ENCODE assay signal across 16 cellular contexts in the genomic region with DNA sequence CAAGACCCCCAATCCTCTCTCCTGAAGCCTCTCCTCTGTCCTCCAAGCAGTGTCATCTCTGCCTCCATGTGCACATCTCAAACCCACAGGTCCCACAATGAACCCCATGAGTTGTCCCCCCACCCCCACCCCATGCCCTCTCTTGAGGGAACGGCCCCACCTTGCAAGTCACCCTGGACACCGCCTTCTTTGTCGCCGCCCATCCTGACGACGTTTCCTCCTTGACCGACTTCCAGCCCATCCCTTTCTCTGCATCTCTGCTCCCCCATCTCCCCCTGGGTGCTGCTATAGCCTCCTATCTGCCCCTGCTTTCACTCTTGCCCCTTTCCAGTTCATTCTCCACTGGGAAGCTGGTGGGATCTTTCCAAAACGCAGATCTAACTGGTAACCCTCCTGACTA. TPM values are rescaled to one million over a fixed set of nuclear protein-coding genes. Genes with fewer than 3 reads are reported as not detected.
A peak's percentile ranks its signal among the peaks of the same experiment; 100 is the strongest.
DNase-seq lines count a peak whose midpoint lies in the region; ATAC-seq, FAIRE-seq and TF ChIP-seq lines count a peak whose summit lies in the region.
"Had no signal": no experiment of that assay in that cellular context is flagged by ENCODE, and none has a peak within 500 bp of the region (broad histone marks: within the 10 kb centered on the region; RNA-seq: fewer than 3 reads in every experiment).

No MANE protein-coding gene starts in this region.

- no peaks in the 10 kb centered on the region for H3K9me3 Mint-ChIP-seq in Caco-2 (ENCODE audit: unreplicated experiment)
- no peaks in the 10 kb centered on the region for H3K9me3 Mint-ChIP-seq in neural crest cell

- H3K9me3 ChIP-seq in Caco-2 (no peaks in the 10 kb centered on the region), H1 (ENCODE audit: insufficient read depth in 2 of 2, low read depth in 1 of 2, low read length in 1 of 2) (no peaks in the 10 kb centered on the region)
- H3K9me3 ChIP-seq: A549 had no signal

- H3K36me3 ChIP-seq in Caco-2 (ENCODE audit: control insufficient read depth, insufficient read depth, low read length) (peaks cover 5% of the 10 kb centered on the region), H1 (ENCODE audit: control insufficient read depth in 2 of 4, insufficient read depth in 4 of 4, low read length in 3 of 4) (no peaks in the 10 kb centered on the region)

- H3K4me1 ChIP-seq in Caco-2 (peaks cover 52% of the 10 kb centered on the region), H1 (replicated peaks in 1 of 4; ENCODE audit: control insufficient read depth in 3 of 4, insufficient read depth in 4 of 4, low read length in 3 of 4) (peaks cover 6 to 21% (median 16%) of the 10 kb centered on the region in 4 experiments)

- H2BK5ac ChIP-seq in H1 (ENCODE audit: low read depth, low read length): no peak overlapping the region

- no peak overlapping the region for H3K4me3 Mint-ChIP-seq in Caco-2 (ENCODE audit: unreplicated experiment)
- peak overlapping the region; percentile 76 for H3K4me3 Mint-ChIP-seq in neural crest cell

- POLR2A ChIA-PET in Caco-2 (lab: Charles Lee) (no interaction called here), H1 (lab: Charles Lee; ENCODE audit: partially characterized antibody) (no interaction called here)

- CTCF ChIA-PET in Caco-2 (lab: Charles Lee) (interaction anchor here (0.6 to 1.7 kb wide), 3 partner anchors 81 to 224 kb away, joined by 4 to 7 read pairs (median 5); no protein-coding TSS in a partner anchor), H1 (lab: Charles Lee; ENCODE audit: partially characterized antibody) (interaction anchor here (0.6 to 1.5 kb wide), 12 partner anchors 17 to 181 kb away, joined by 3 to 4 read pairs (median 3); no protein-coding TSS in a partner anchor)

- H3K4me1 Mint-ChIP-seq in Caco-2 (ENCODE audit: low read depth, unreplicated experiment) (peaks cover 53% of the 10 kb centered on the region), neural crest cell (peaks cover 25% of the 10 kb centered on the region)

- DNase-seq in Caco-2 (no peak), H1 (ENCODE audit: low read depth in 1 of 2, low spot score in 2 of 2) (no peak), neural crest cell (ENCODE audit: low read depth, low spot score) (no peak), activated gamma-delta T cell treated with Interleukin-2 at 50 U/mL for 16 hours (no peak), OCI-M2 (lab: John Stamatoyannopoulos, UW; ENCODE audit: unreplicated experiment) (no peak)
- DNase-seq: Calu3, DMS 273 treated with DMSO at 0.1 percent for 48 hours, GOT3, HCEC 1CT, KBM-7 had no signal

- no peak overlapping the region for H2BK120ac ChIP-seq in H1 (replicated peaks; ENCODE audit: low read depth, low read length)

- intact Hi-C loops in Caco-2 (cut with micrococcal nuclease; ENCODE audit: unreplicated experiment): loop anchor here (10.0 kb wide), 1 partner anchor 239 kb away; no protein-coding TSS in a partner anchor

- no peak overlapping the region for H3K56ac ChIP-seq in H1 (replicated peaks; ENCODE audit: insufficient read length, low read depth, low read length)

- TF ChIP-seq RAD21 in H1 (IDR thresholded peaks at IDR 0.05 in 1 of 2, conservative IDR thresholded peaks at IDR 0.05 in 1 of 2; ENCODE audit: low read depth in 2 of 2, low read length in 2 of 2): no peak

- no peak for FAIRE-seq in H1 (lab: Jason Lieb, UNC)
- FAIRE-seq: A549 had no signal

- no peak overlapping the region for H3K27ac ChIP-seq in H1 (ENCODE audit: low read depth, low read length)

- H3K4me2 ChIP-seq in H1 (ENCODE audit: insufficient read depth in 1 of 2, low read depth in 2 of 2, low read length in 2 of 2): no peak overlapping the region
- H3K4me2 ChIP-seq: A549 had no signal

- TF ChIP-seq EP300 in H1 (IDR thresholded peaks at IDR 0.05; ENCODE audit: borderline replicate concordance in 1 of 2, low read depth in 2 of 2, low read length in 2 of 2): no peak

- 0 out of 2 replicates have a peak overlapping the region, but pooled peaks have one; percentile 39 for H2BK12ac ChIP-seq in H1 (ENCODE audit: low read depth, low read length)

- H3K79me2 ChIP-seq in H1 (ENCODE audit: control insufficient read depth in 1 of 2, insufficient read depth in 2 of 2, low read length in 2 of 2): no peaks in the 10 kb centered on the region

- 77% methylated on average over 6 of the region's 8 CpGs; no CpG with 5 or more reads in 1 of the 2 experiments for WGBS in H1 (ENCODE audit: extremely low coverage in 1 of 2, insufficient coverage in 1 of 2, insufficient read length in 1 of 2, insufficient replicate concordance in 2 of 2, low coverage in 1 of 2, low lambda C conversion rate in 2 of 2, missing lambda C conversion rate in 1 of 2), 2 experiments

- H3K4me3 ChIP-seq in Caco-2 (ENCODE audit: low read depth, low read length) (no peak overlapping the region), H1 (ENCODE audit: extremely low read depth in 1 of 4, insufficient read depth in 2 of 4, low read depth in 3 of 4, low read length in 4 of 4) (no peak overlapping the region)
- H3K4me3 ChIP-seq: A549 had no signal

- H3K27ac Mint-ChIP-seq in Caco-2 (ENCODE audit: unreplicated experiment): peak overlapping the region; percentile 39
- H3K27ac Mint-ChIP-seq in neural crest cell (ENCODE audit: unreplicated experiment): no peak overlapping the region

- H3K14ac ChIP-seq in H1 (ENCODE audit: insufficient read length): no peak overlapping the region

- no peaks in the 10 kb centered on the region for H4K20me1 ChIP-seq in H1 (replicated peaks in 1 of 2; ENCODE audit: control insufficient read depth in 1 of 2, insufficient read depth in 2 of 2, low read length in 2 of 2)

- peaks cover 29% of the 10 kb centered on the region for H3K36me3 Mint-ChIP-seq in Caco-2 (ENCODE audit: insufficient read depth, unreplicated experiment)
- no peaks in the 10 kb centered on the region for H3K36me3 Mint-ChIP-seq in neural crest cell (ENCODE audit: low read depth)

- no TSS peak for BruUV-seq in Caco-2 (replicated peaks; lab: Mats Ljungman, UMichigan)

- no peak overlapping the region for H4K5ac ChIP-seq in H1 (ENCODE audit: insufficient read length, low read depth, low read length)

- H4K91ac ChIP-seq in H1 (replicated peaks; ENCODE audit: insufficient read length, low read length): peak overlapping the region; percentile 31

- H2AK5ac ChIP-seq in H1 (ENCODE audit: low read depth, low read length): no peak overlapping the region

- no peaks in the 10 kb centered on the region for H3K79me1 ChIP-seq in H1 (ENCODE audit: low read depth, low read length)

- H3K27me3 ChIP-seq in Caco-2 (replicated peaks; ENCODE audit: control insufficient read depth, insufficient read depth, low read length) (no peaks in the 10 kb centered on the region), H1 (replicated peaks in 1 of 4; ENCODE audit: control insufficient read depth in 3 of 4, extremely low read depth in 1 of 4, insufficient read depth in 3 of 4, low read length in 3 of 4) (peaks cover 0 to 6% (median 5%) of the 10 kb centered on the region in 4 experiments; a peak in 4 of 7 replicates)

- no peak overlapping the region for H4K8ac ChIP-seq in H1 (ENCODE audit: extremely low read depth, insufficient read depth, low read length)

- H3K27me3 Mint-ChIP-seq in Caco-2 (ENCODE audit: insufficient read depth, unreplicated experiment): no peaks in the 10 kb centered on the region
- peaks cover 9% of the 10 kb centered on the region for H3K27me3 Mint-ChIP-seq in neural crest cell (ENCODE audit: low read depth)

- no peak overlapping the region for H3K18ac ChIP-seq in H1 (ENCODE audit: extremely low read depth, low read length)

- H2BK15ac ChIP-seq in H1 (ENCODE audit: low read length): 0 out of 2 replicates have a peak overlapping the region, but pooled peaks have one; percentile 81

- H2AFZ ChIP-seq in H1 (ENCODE audit: low read length): no peak overlapping the region

- ATAC-seq in GM19452 (IDR thresholded peaks at IDR 0.05; ENCODE audit: unreplicated experiment): no peak
- ATAC-seq in HG02852 (IDR thresholded peaks at IDR 0.05; ENCODE audit: unreplicated experiment): no peak
- ATAC-seq: A549 had no signal

- H3K23ac ChIP-seq in H1 (ENCODE audit: insufficient read length): no peak overlapping the region

- no peak overlapping the region for H2BK20ac ChIP-seq in H1 (ENCODE audit: low read length)

- TF ChIP-seq CTCF in Caco-2 (IDR thresholded peaks at IDR 0.05; ENCODE audit: insufficient read depth in 1 of 2, low read depth in 1 of 2, low read length in 1 of 2, severe bottlenecking in 1 of 2, unreplicated experiment in 1 of 2) (no peak), H1 (IDR thresholded peaks at IDR 0.05; ENCODE audit: control extremely low read depth in 1 of 3, insufficient read depth in 1 of 3, low read depth in 1 of 3, low read length in 3 of 3) (no peak), neural crest cell (conservative IDR thresholded peaks at IDR 0.05) (no peak)

- H3K4ac ChIP-seq in H1 (replicated peaks; ENCODE audit: insufficient read length, low read depth, low read length): no peak overlapping the region

- peaks cover 5% of the 10 kb centered on the region; the same call in 1 of the 2 replicates for H3K23me2 ChIP-seq in H1 (ENCODE audit: low read depth, low read length)

- no peak overlapping the region for H3K9ac ChIP-seq in H1 (replicated peaks in 1 of 4; ENCODE audit: extremely low read depth in 1 of 4, low read depth in 3 of 4, low read length in 3 of 4)

- no peak for TF ChIP-seq POLR2A in H1 (IDR thresholded peaks at IDR 0.05; ENCODE audit: control extremely low read depth in 1 of 2, low read depth in 2 of 2, low read length in 2 of 2)

RNA-seq across cellular contexts. Expression of gene SPATA20, which starts 1.7 kb away (rescaled TPM):
- 149 and 176 TPM in 2 replicates for total RNA-seq in Caco-2 (2022)
- 16.2 and 16.7 TPM in 2 replicates for total RNA-seq in H1 (2021; fragmentation: NEBNext Ultra II Directional; extraction: Animal tissue kit (Norgen Biotek cat#: 25700))
- polyA plus RNA-seq in H1 (2011; rRNA removed): 17.5 and 23.2 TPM in 2 replicates
- polyA plus RNA-seq in H1 (2011; cell fraction: cytosol; rRNA removed): 18.3 TPM
- polyA plus RNA-seq in H1 (2011; cell fraction: nucleus; rRNA removed): 124 TPM
- polyA plus RNA-seq in H1 (2012, experiment 1 of 2): 10.5 to 22.8 TPM (median 22.0 TPM) in 4 replicates
- 15.5 TPM for polyA plus RNA-seq in H1 (2012, experiment 2 of 2)
- polyA plus RNA-seq in H1 (2013, experiment 1 of 2): 16.1 TPM
- 14.2 TPM for polyA plus RNA-seq in H1 (2013, experiment 2 of 2)
- polyA minus RNA-seq in H1 (2011; rRNA and poly(A)+ RNA removed): 9.0 and 10.5 TPM in 2 replicates
- 10.6 TPM for polyA minus RNA-seq in H1 (2011; cell fraction: cytosol; rRNA and poly(A)+ RNA removed)
- 32.9 TPM for polyA minus RNA-seq in H1 (2011; cell fraction: nucleus; rRNA and poly(A)+ RNA removed)
- total RNA-seq in neural crest cell: 24.4 and 25.8 TPM in 2 replicates

RNA-seq across cellular contexts. Expression of gene EPN3, which starts 12.8 kb away (rescaled TPM):
- total RNA-seq in Caco-2 (2022) (49.4 and 53.2 TPM in 2 replicates), neural crest cell (0.11 TPM in 1 of 2 replicates, not detected in the other)
- 5.8 and 7.9 TPM in 2 replicates for total RNA-seq in H1 (2021; fragmentation: NEBNext Ultra II Directional; extraction: Animal tissue kit (Norgen Biotek cat#: 25700))
- polyA plus RNA-seq in H1 (2011; rRNA removed): 6.7 and 8.1 TPM in 2 replicates
- 4.7 TPM for polyA plus RNA-seq in H1 (2011; cell fraction: cytosol; rRNA removed)
- 9.8 TPM for polyA plus RNA-seq in H1 (2011; cell fraction: nucleus; rRNA removed)
- 4.6 to 8.1 TPM (median 4.8 TPM) in 4 replicates for polyA plus RNA-seq in H1 (2012, experiment 1 of 2)
- 18.3 TPM for polyA plus RNA-seq in H1 (2012, experiment 2 of 2)
- polyA plus RNA-seq in H1 (2013, experiment 1 of 2): 4.9 TPM
- polyA plus RNA-seq in H1 (2013, experiment 2 of 2): 5.5 TPM
- polyA minus RNA-seq in H1 (2011; rRNA and poly(A)+ RNA removed): 3.8 and 4.1 TPM in 2 replicates
- 5.2 TPM for polyA minus RNA-seq in H1 (2011; cell fraction: cytosol; rRNA and poly(A)+ RNA removed)
- polyA minus RNA-seq in H1 (2011; cell fraction: nucleus; rRNA and poly(A)+ RNA removed): 11.3 TPM
- total RNA-seq: Daoy had no signal
- polyA plus RNA-seq: AG04450, BJ had no signal

RNA-seq across cellular contexts. Expression of gene CACNA1G, which starts 15.2 kb away (rescaled TPM):
- total RNA-seq in Caco-2 (2022): 1.4 and 1.6 TPM in 2 replicates
- 4.8 and 4.9 TPM in 2 replicates for total RNA-seq in H1 (2021; fragmentation: NEBNext Ultra II Directional; extraction: Animal tissue kit (Norgen Biotek cat#: 25700))
- 2.9 and 4.8 TPM in 2 replicates for polyA plus RNA-seq in H1 (2011; rRNA removed)
- polyA plus RNA-seq in H1 (2011; cell fraction: cytosol; rRNA removed): 3.4 TPM
- 10.8 TPM for polyA plus RNA-seq in H1 (2011; cell fraction: nucleus; rRNA removed)
- polyA plus RNA-seq in H1 (2012, experiment 1 of 2): 4.0 to 4.7 TPM (median 4.5 TPM) in 4 replicates
- polyA plus RNA-seq in H1 (2012, experiment 2 of 2): 4.1 TPM
- 2.5 TPM for polyA plus RNA-seq in H1 (2013, experiment 1 of 2)
- polyA plus RNA-seq in H1 (2013, experiment 2 of 2): 2.6 TPM
- 5.9 and 6.1 TPM in 2 replicates for polyA minus RNA-seq in H1 (2011; rRNA and poly(A)+ RNA removed)
- polyA minus RNA-seq in H1 (2011; cell fraction: cytosol; rRNA and poly(A)+ RNA removed): 3.8 TPM
- 7.7 TPM for polyA minus RNA-seq in H1 (2011; cell fraction: nucleus; rRNA and poly(A)+ RNA removed)
- 1.1 TPM in 2 replicates for total RNA-seq in neural crest cell
- total RNA-seq: Calu3 had no signal

RNA-seq across cellular contexts. Expression of gene MYCBPAP, which starts 37.1 kb away (rescaled TPM):
- total RNA-seq in Caco-2 (2022) (1.3 and 2.7 TPM in 2 replicates), neural crest cell (1.2 and 1.7 TPM in 2 replicates)
- total RNA-seq in H1 (2021; fragmentation: NEBNext Ultra II Directional; extraction: Animal tissue kit (Norgen Biotek cat#: 25700)): 1.7 and 3.3 TPM in 2 replicates
- 0.89 and 1.2 TPM in 2 replicates for polyA plus RNA-seq in H1 (2011; rRNA removed)
- 2.8 TPM for polyA plus RNA-seq in H1 (2011; cell fraction: cytosol; rRNA removed)
- polyA plus RNA-seq in H1 (2011; cell fraction: nucleus; rRNA removed): 9.0 TPM
- 0.88 to 2.6 TPM (median 2.1 TPM) in 4 replicates for polyA plus RNA-seq in H1 (2012, experiment 1 of 2)
- polyA plus RNA-seq in H1 (2012, experiment 2 of 2): 1.0 TPM
- polyA plus RNA-seq in H1 (2013, experiment 1 of 2): 0.85 TPM
- 0.68 TPM for polyA plus RNA-seq in H1 (2013, experiment 2 of 2)
- 2.2 and 2.6 TPM in 2 replicates for polyA minus RNA-seq in H1 (2011; rRNA and poly(A)+ RNA removed)
- polyA minus RNA-seq in H1 (2011; cell fraction: cytosol; rRNA and poly(A)+ RNA removed): 2.4 TPM
- polyA minus RNA-seq in H1 (2011; cell fraction: nucleus; rRNA and poly(A)+ RNA removed): 6.1 TPM
